8 cellular contexts compared by ENCODE assay signal in genomic region chr7:101251871-101252659, GRCh38.
DNase-seq lines count a peak whose midpoint lies in the region; ATAC-seq and TF ChIP-seq lines count a peak whose summit lies in the region.

No MANE protein-coding gene starts in this region.

- peak overlapping the region; percentile 90 for H3K9ac ChIP-seq in SK-N-MC (ENCODE audit: insufficient read length)

- peaks cover 30% of the 10 kb centered on the region for H3K4me1 Mint-ChIP-seq in activated naive CD4-positive, alpha-beta T cell treated with anti-CD3 and anti-CD28 coated beads, Interleukin-2, amount 50 U/mL, for 24 hours

- peaks cover 24% of the 10 kb centered on the region for H3K27me3 ChIP-seq in neutrophil

- H3K36me3 ChIP-seq in SK-N-MC (ENCODE audit: insufficient read depth, low read length) (no peaks in the 10 kb centered on the region), neutrophil (peaks cover 13% of the 10 kb centered on the region)

- peak; percentile 96 for ATAC-seq in HG02588 (IDR thresholded peaks at IDR 0.05; ENCODE audit: unreplicated experiment)

- DNase-seq in NCI-H1048 (lab: John Stamatoyannopoulos, UW) (peak; percentile 95), SK-N-MC (ENCODE audit: low read depth, low spot score) (peak; percentile 84), germinal center (ENCODE audit: low spot score) (peak; percentile 98), substantia nigra (lab: John Stamatoyannopoulos, UW) (peak; percentile 49 to 97 (median 92))

- peak overlapping the region; percentile 99 for H3K27ac Mint-ChIP-seq in activated naive CD4-positive, alpha-beta T cell treated with anti-CD3 and anti-CD28 coated beads, Interleukin-2, amount 50 U/mL, for 24 hours

- TF ChIP-seq CTCF in neutrophil (IDR thresholded peaks at IDR 0.05): peak; percentile 21

- no peaks in the 10 kb centered on the region for H3K9me3 Mint-ChIP-seq in activated naive CD4-positive, alpha-beta T cell treated with anti-CD3 and anti-CD28 coated beads, Interleukin-2, amount 50 U/mL, for 24 hours

- H3K9me3 ChIP-seq in SK-N-MC (ENCODE audit: low read depth, low read length) (no peaks in the 10 kb centered on the region), neutrophil (no peaks in the 10 kb centered on the region)

- peaks cover 11% of the 10 kb centered on the region for H3K36me3 Mint-ChIP-seq in activated naive CD4-positive, alpha-beta T cell treated with anti-CD3 and anti-CD28 coated beads, Interleukin-2, amount 50 U/mL, for 24 hours

- H3K4me3 ChIP-seq in GM08714 (ENCODE audit: low read length) (peak overlapping the region; percentile 99), SK-N-MC (peak overlapping the region; percentile 80), neutrophil (ENCODE audit: low read depth in 1 of 2, low read length in 1 of 2) (peak overlapping the region; percentile 84 to 94)

- peak overlapping the region; percentile 100 for H3K4me3 Mint-ChIP-seq in activated naive CD4-positive, alpha-beta T cell treated with anti-CD3 and anti-CD28 coated beads, Interleukin-2, amount 50 U/mL, for 24 hours

- peaks cover 22 to 25% of the 10 kb centered on the region in 2 experiments for H3K4me1 ChIP-seq in neutrophil (ENCODE audit: control insufficient read depth in 1 of 2, insufficient read depth in 1 of 2, low read depth in 1 of 2, low read length in 1 of 2)

- peaks cover 2% of the 10 kb centered on the region for H3K27me3 Mint-ChIP-seq in activated naive CD4-positive, alpha-beta T cell treated with anti-CD3 and anti-CD28 coated beads, Interleukin-2, amount 50 U/mL, for 24 hours

- no peak overlapping the region for H3K27ac ChIP-seq in SK-N-MC
- H3K27ac ChIP-seq in neutrophil: peak overlapping the region; percentile 92
- peak overlapping the region; percentile 88 for H3K27ac ChIP-seq in substantia nigra (ENCODE audit: low read depth, low read length, poor library complexity, severe bottlenecking)
